In the genomic region with DNA sequence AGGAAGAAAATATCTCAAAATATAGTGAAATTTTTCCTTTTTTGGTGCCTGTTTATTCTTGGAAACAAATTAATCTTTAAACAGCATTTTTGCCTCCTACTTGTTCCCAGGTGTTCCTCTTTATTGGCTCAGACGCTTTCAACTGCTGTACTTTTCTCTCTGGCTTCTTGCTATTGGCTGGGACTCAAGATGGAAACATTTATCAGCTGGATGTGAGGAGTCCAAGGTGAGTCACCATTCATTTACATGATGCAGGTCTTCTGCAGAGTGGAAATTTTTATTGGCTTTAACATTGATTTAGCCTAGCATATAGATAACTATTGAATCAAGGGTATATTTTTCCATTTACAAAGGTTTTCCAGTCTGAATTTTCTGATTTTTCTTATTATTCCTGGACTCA, we compare ENCODE assay signal across 25 cellular contexts. TPM values are rescaled to one million over a fixed set of nuclear protein-coding genes. Genes with fewer than 3 reads are reported as not detected.
DNase-seq lines count a peak whose midpoint lies in the region; TF ChIP-seq lines count a peak whose summit lies in the region.
"Had no signal": no experiment of that assay in that cellular context is flagged by ENCODE, and none has a peak within 500 bp of the region (broad histone marks: within the 10 kb centered on the region; RNA-seq: fewer than 3 reads in every experiment).

No MANE protein-coding gene starts in this region.

- no peaks in the 10 kb centered on the region for H4K20me1 ChIP-seq in OCI-LY7 (ENCODE audit: insufficient read depth, low read length)

- CTCF ChIA-PET in OCI-LY7 (lab: Charles Lee; ENCODE audit: unreplicated experiment): no interaction called here

- H3K79me2 ChIP-seq in OCI-LY7 (ENCODE audit: insufficient read depth, low read depth, low read length): no peaks in the 10 kb centered on the region

- H3K36me3 ChIP-seq in OCI-LY7 (ENCODE audit: insufficient read depth, low read length): peaks cover 65% of the 10 kb centered on the region
- H3K36me3 ChIP-seq: uterus had no signal

- POLR2A ChIA-PET in OCI-LY7 (lab: Charles Lee): interaction anchor here (0.9 kb wide), 1 partner anchor 12 kb away, joined by 4 read pairs; no protein-coding TSS in a partner anchor

- H3K27ac ChIP-seq in OCI-LY7 (ENCODE audit: low read depth, low read length, poor library complexity, severe bottlenecking): no peak overlapping the region
- H3K27ac ChIP-seq: C4-2B, spleen, uterus, WERI-Rb-1 had no signal

- no peaks in the 10 kb centered on the region for H3K9me3 ChIP-seq in OCI-LY7 (ENCODE audit: low read length)
- H3K9me3 ChIP-seq: spleen, uterus had no signal

- no peak for TF ChIP-seq CTCF in lower leg skin (IDR thresholded peaks at IDR 0.05)
- TF ChIP-seq CTCF in OCI-LY7 (conservative IDR thresholded peaks at IDR 0.05; ENCODE audit: low read length): no peak

- intact Hi-C loops in lower leg skin (cut with DNase I; ENCODE audit: low total_unique reads): no loop called here
- intact Hi-C loops in OCI-LY7 (cut with micrococcal nuclease; ENCODE audit: unreplicated experiment): no loop called here

- H3K27me3 Mint-ChIP-seq in activated naive CD8-positive, alpha-beta T cell: no peaks in the 10 kb centered on the region
- H3K27me3 Mint-ChIP-seq in activated naive CD8-positive, alpha-beta T cell treated with anti-CD3 and anti-CD28 coated beads for 36 hours: no peaks in the 10 kb centered on the region
- H3K27me3 Mint-ChIP-seq: T-helper 17 cell had no signal

- no peak for DNase-seq in activated naive CD8-positive, alpha-beta T cell treated with anti-CD3 and anti-CD28 coated beads for 36 hours
- DNase-seq in astrocyte of the hippocampus (ENCODE audit: low read depth, low spot score): peak; percentile 38
- DNase-seq in iris pigment epithelial cell (ENCODE audit: low read depth): peak; percentile 34
- peak; percentile 27 for DNase-seq in superior temporal gyrus (ENCODE audit: extremely low spot score)
- no peak for DNase-seq in DMS153 (lab: John Stamatoyannopoulos, UW)
- DNase-seq in lower leg skin (ENCODE audit: low spot score in 2 of 2): no peak
- no peak for DNase-seq in OCI-LY7 (ENCODE audit: low spot score)
- DNase-seq: ACHN; activated CD4-positive, alpha-beta T cell treated with anti-CD3 and anti-CD28 coated beads, Interleukin-2, amount 50 U/mL, for 48 hours; aorta; DMS 273 treated with DMSO at 0.1 percent for 48 hours; Karpas-422; NCI-H1105; NCI-H2081 treated with DMSO at 0.1 percent for 48 hours; NCI-H524; Right ventricle myocardium superior; spleen; substantia nigra; T-helper 17 cell; uterus; WERI-Rb-1 had no signal

- 47 to 70% methylated on average over 1 of the region's 1 CpG for WGBS in lower leg skin, 2 donors

- BruUV-seq in OCI-LY7 (replicated peaks; lab: Mats Ljungman, UMichigan): no TSS peak

- H3K9me3 Mint-ChIP-seq in activated naive CD8-positive, alpha-beta T cell (ENCODE audit: low read depth): no peaks in the 10 kb centered on the region
- no peaks in the 10 kb centered on the region for H3K9me3 Mint-ChIP-seq in activated naive CD8-positive, alpha-beta T cell treated with anti-CD3 and anti-CD28 coated beads for 36 hours
- H3K9me3 Mint-ChIP-seq: mesothelial cell of epicardium had no signal

- no peaks in the 10 kb centered on the region for H3K4me1 ChIP-seq in OCI-LY7 (ENCODE audit: insufficient read depth, low read length, poor library complexity, severe bottlenecking)
- H3K4me1 ChIP-seq: spleen, uterus had no signal

- H3K27ac Mint-ChIP-seq in activated naive CD8-positive, alpha-beta T cell: peak overlapping the region; percentile 11
- no peak overlapping the region for H3K27ac Mint-ChIP-seq in activated naive CD8-positive, alpha-beta T cell treated with anti-CD3 and anti-CD28 coated beads for 36 hours
- H3K27ac Mint-ChIP-seq: mesothelial cell of epicardium, T-helper 17 cell had no signal

- H2AFZ ChIP-seq in OCI-LY7 (ENCODE audit: low read length): no peak overlapping the region

- H3K4me1 Mint-ChIP-seq in activated naive CD8-positive, alpha-beta T cell (ENCODE audit: low read depth): no peaks in the 10 kb centered on the region
- peaks cover 3% of the 10 kb centered on the region for H3K4me1 Mint-ChIP-seq in activated naive CD8-positive, alpha-beta T cell treated with anti-CD3 and anti-CD28 coated beads for 36 hours
- H3K4me1 Mint-ChIP-seq: mesothelial cell of epicardium had no signal

- no peak overlapping the region for H3K4me3 ChIP-seq in lower leg skin (ENCODE audit: low read depth, poor library complexity, severe bottlenecking)
- no peak overlapping the region for H3K4me3 ChIP-seq in OCI-LY7 (ENCODE audit: low read depth, low read length, poor library complexity, severe bottlenecking)
- H3K4me3 ChIP-seq: spleen, uterus had no signal

- no peak overlapping the region for H3K4me2 ChIP-seq in OCI-LY7 (ENCODE audit: low read length)

- no peak for TF ChIP-seq POLR2A in lower leg skin (IDR thresholded peaks at IDR 0.05)

- H3K36me3 Mint-ChIP-seq in activated naive CD8-positive, alpha-beta T cell: peaks cover 14% of the 10 kb centered on the region
- peaks cover 6% of the 10 kb centered on the region for H3K36me3 Mint-ChIP-seq in activated naive CD8-positive, alpha-beta T cell treated with anti-CD3 and anti-CD28 coated beads for 36 hours

- no peak overlapping the region for H3K4me3 Mint-ChIP-seq in activated naive CD8-positive, alpha-beta T cell
- no peak overlapping the region for H3K4me3 Mint-ChIP-seq in activated naive CD8-positive, alpha-beta T cell treated with anti-CD3 and anti-CD28 coated beads for 36 hours
- H3K4me3 Mint-ChIP-seq: mesothelial cell of epicardium, T-helper 17 cell had no signal

- no peaks in the 10 kb centered on the region for H3K9me2 ChIP-seq in OCI-LY7 (ENCODE audit: insufficient read depth, low read length)

RNA-seq across cellular contexts. Expression of a gene that starts 34.4 kb away (rescaled TPM):
- total RNA-seq in activated naive CD8-positive, alpha-beta T cell treated with anti-CD3 and anti-CD28 coated beads for 36 hours: under 1 TPM; 0.18 to 0.21 TPM
- total RNA-seq in lower leg skin (under 1 TPM in 1 of 4 donors, not detected in 3; 0.42 TPM), OCI-LY7 (2022) (0.29 and 0.81 TPM in 2 replicates)
- total RNA-seq in OCI-LY7 (2014; rRNA removed; shearing (Covaris generic)): not detected in 2 replicates
- total RNA-seq: aorta, frontal cortex, Right ventricle myocardium superior had no signal

RNA-seq across cellular contexts. Expression of a gene that starts 39.6 kb away (rescaled TPM):
- total RNA-seq in activated naive CD8-positive, alpha-beta T cell treated with anti-CD3 and anti-CD28 coated beads for 36 hours: 10 to 100 TPM; 33.6 to 33.8 TPM
- total RNA-seq in lower leg skin (10 to 100 TPM in 3 of 4 donors, 1 to 10 TPM in 1; 9.8 to 21.2 (median 13.5) TPM), OCI-LY7 (2022) (35.0 and 35.5 TPM in 2 replicates)
- total RNA-seq in OCI-LY7 (2014; rRNA removed; shearing (Covaris generic)): 11.2 and 12.3 TPM in 2 replicates

RNA-seq across cellular contexts. Expression of a gene that starts 39.8 kb away (rescaled TPM):
- total RNA-seq in activated naive CD8-positive, alpha-beta T cell treated with anti-CD3 and anti-CD28 coated beads for 36 hours: 100 to 1,000 TPM; 118 to 124 TPM
- total RNA-seq in lower leg skin (10 to 100 TPM; 32.5 to 50.0 (median 36.7) TPM), OCI-LY7 (2022) (95.4 and 104 TPM in 2 replicates)
- 153 and 171 TPM in 2 replicates for total RNA-seq in OCI-LY7 (2014; rRNA removed; shearing (Covaris generic))

Comparison
In these comparisons a context has a peak if more than half of its experiments do, and no peak if none do; other contexts are left out.
1. DNase-seq: peak in astrocyte of the hippocampus (single experiment), iris pigment epithelial cell (single experiment) and superior temporal gyrus (single experiment); none in activated naive CD8-positive, alpha-beta T cell treated with anti-CD3 and anti-CD28 coated beads for 36 hours (single experiment), DMS153 (single experiment), lower leg skin (0 of 2) and OCI-LY7 (single experiment).